20 cellular contexts compared by ENCODE assay signal in genomic region chr2:236971919-236972381, GRCh38.
DNase-seq lines count a peak whose midpoint lies in the region; ATAC-seq and TF ChIP-seq lines count a peak whose summit lies in the region.
"Had no signal": no experiment of that assay in that cellular context is flagged by ENCODE, and none has a peak within 500 bp of the region (broad histone marks: within the 10 kb centered on the region; RNA-seq: fewer than 3 reads in every experiment).

No MANE protein-coding gene starts in this region.

- H3K27ac Mint-ChIP-seq in CD4-positive, alpha-beta T cell, result peak overlapping the region; percentile 75
- H3K27ac Mint-ChIP-seq: naive B cell had no signal

- no peaks in the 10 kb centered on the region for H3K27me3 ChIP-seq in CD4-positive, alpha-beta T cell (ENCODE audit: control insufficient read depth, insufficient read depth, low read length)
- H3K27me3 ChIP-seq in mesenchymal stem cell (ENCODE audit: control insufficient read depth in 1 of 2, insufficient read depth in 1 of 2, low read length in 2 of 2) (peaks cover 0 to 29% of the 10 kb centered on the region in 2 experiments), stomach (no peaks in the 10 kb centered on the region)
- H3K27me3 ChIP-seq: adrenal gland had no signal

- no peaks in the 10 kb centered on the region for H3K36me3 Mint-ChIP-seq in CD4-positive, alpha-beta T cell (ENCODE audit: low read depth)
- H3K36me3 Mint-ChIP-seq: naive B cell had no signal

- intact Hi-C loops in CD4-positive, alpha-beta T cell (cut with DNase I, micrococcal nuclease), result no loop called here
- intact Hi-C loops in stomach (cut with DNase I; ENCODE audit: low total_unique reads), result no loop called here

- H3K27me3 Mint-ChIP-seq in CD4-positive, alpha-beta T cell, result no peaks in the 10 kb centered on the region

- peak overlapping the region; percentile 56 for H3K9ac ChIP-seq in mesenchymal stem cell (ENCODE audit: low read length)

- no peaks in the 10 kb centered on the region for H3K36me3 ChIP-seq in mesenchymal stem cell (ENCODE audit: control insufficient read depth in 1 of 2, insufficient read depth in 2 of 2, low read depth in 1 of 2, low read length in 2 of 2)
- no peaks in the 10 kb centered on the region for H3K36me3 ChIP-seq in stomach
- H3K36me3 ChIP-seq: adrenal gland had no signal

- no peak overlapping the region for H3K27ac ChIP-seq in CD4-positive, alpha-beta T cell (ENCODE audit: low read depth, low read length)
- H3K27ac ChIP-seq in mesenchymal stem cell (ENCODE audit: low read length, poor library complexity, severe bottlenecking) (no peak overlapping the region), stomach (peak overlapping the region in 3 of 5 donors; percentile 33 to 44 (median 37))

- no peak overlapping the region for H2BK5ac ChIP-seq in mesenchymal stem cell (ENCODE audit: low read depth, low read length, poor library complexity, severe bottlenecking)

- H3K18ac ChIP-seq in mesenchymal stem cell (ENCODE audit: low read depth in 1 of 2, low read length in 2 of 2), result peak overlapping the region in 1 of 2 experiments; percentile 54

- H3K9me3 ChIP-seq in CD4-positive, alpha-beta T cell (ENCODE audit: control insufficient read depth, low read length), result no peaks in the 10 kb centered on the region
- H3K9me3 ChIP-seq in mesenchymal stem cell (ENCODE audit: control insufficient read depth, low read length) (no peaks in the 10 kb centered on the region), stomach (no peaks in the 10 kb centered on the region)
- H3K9me3 ChIP-seq: adrenal gland had no signal

- H2AFZ ChIP-seq in mesenchymal stem cell (ENCODE audit: low read depth, low read length), result no peak overlapping the region

- H3K9me3 Mint-ChIP-seq in CD4-positive, alpha-beta T cell, result no peaks in the 10 kb centered on the region

- TF ChIP-seq CTCF in CD4-positive, alpha-beta T cell (IDR thresholded peaks at IDR 0.05), result no peak
- no peak for TF ChIP-seq CTCF in stomach (IDR thresholded peaks at IDR 0.05)

- no peak overlapping the region for H3K4me3 Mint-ChIP-seq in CD4-positive, alpha-beta T cell
- H3K4me3 Mint-ChIP-seq: naive B cell had no signal

- H3K4me1 Mint-ChIP-seq in CD4-positive, alpha-beta T cell (ENCODE audit: low read depth), result peaks cover 55% of the 10 kb centered on the region

- no peak overlapping the region for H2BK120ac ChIP-seq in mesenchymal stem cell (ENCODE audit: low read depth, low read length)

- H3K4me2 ChIP-seq in mesenchymal stem cell (ENCODE audit: low read length, poor library complexity, severe bottlenecking), result no peak overlapping the region

- ATAC-seq in CD4-positive, alpha-beta T cell (ENCODE audit: poor library complexity), result no peak
- no peak for ATAC-seq in HG03378 (IDR thresholded peaks at IDR 0.05; ENCODE audit: unreplicated experiment)
- ATAC-seq: SK-N-SH treated with all-trans-retinoic acid at 6 μM for 48 hours had no signal

- no peak for DNase-seq in CD4-positive, alpha-beta T cell
- DNase-seq in dermis blood vessel endothelial cell, result peak; percentile 25
- no peak for DNase-seq in mesenchymal stem cell
- DNase-seq in stomach, result no peak
- DNase-seq in stimulated activated naive CD4-positive, alpha-beta T cell treated with Interleukin-2 at 50 U/mL for 16 hours (lab: John Stamatoyannopoulos, UW), result no peak
- DNase-seq in NCI-H345 treated with DMSO at 0.1 percent for 48 hours (lab: John Stamatoyannopoulos, UW; ENCODE audit: unreplicated experiment), result no peak
- DNase-seq: activated CD4-positive, alpha-beta T cell treated with anti-CD3 and anti-CD28 coated beads for 4 hours; activated CD8-positive, alpha-beta memory T cell treated with anti-CD3 and anti-CD28 coated beads, Interleukin-2, amount 50 U/mL, for 48 hours; activated effector memory CD4-positive, alpha-beta T cell treated with anti-CD3 and anti-CD28 coated beads, Interleukin-2, amount 50 U/mL, for 16 hours; Karpas-422; naive B cell; NCI-H1048; NCI-H1930; NCI-H446; NK-92 treated with Interleukin-12 subunit alpha and Interleukin-12 subunit beta, amount 100 ng/mL, for 24 hours; stimulated activated CD4-positive, alpha-beta T cell treated with anti-CD3 and anti-CD28 coated beads, Interleukin-4, amount 100 ng/mL, for 1 hour had no signal

- H3K4me1 ChIP-seq in mesenchymal stem cell (ENCODE audit: control insufficient read depth, insufficient read depth, low read depth, low read length), result no peaks in the 10 kb centered on the region
- peaks cover 0 to 29% (median 6%) of the 10 kb centered on the region in 4 donors for H3K4me1 ChIP-seq in stomach

- H2BK12ac ChIP-seq in mesenchymal stem cell (ENCODE audit: low read length in 2 of 2), result no peak overlapping the region

- no peak overlapping the region for H4K8ac ChIP-seq in mesenchymal stem cell (ENCODE audit: low read length)

- no peaks in the 10 kb centered on the region for H3K79me1 ChIP-seq in mesenchymal stem cell (replicated peaks; ENCODE audit: low read length, poor library complexity, severe bottlenecking)

- peak overlapping the region in 1 of 2 experiments; percentile 20 for H3K4me3 ChIP-seq in mesenchymal stem cell (ENCODE audit: insufficient read depth in 1 of 2, low read depth in 1 of 2, low read length in 2 of 2)
- no peak overlapping the region for H3K4me3 ChIP-seq in stomach
- H3K4me3 ChIP-seq: adrenal gland, skin epidermis had no signal

- no peak overlapping the region for H4K91ac ChIP-seq in mesenchymal stem cell (ENCODE audit: low read length)

- TF ChIP-seq POLR2A in stomach (IDR thresholded peaks at IDR 0.05), result no peak

- no peak overlapping the region for H2BK15ac ChIP-seq in mesenchymal stem cell (ENCODE audit: low read depth, poor library complexity, severe bottlenecking)

- H2AK5ac ChIP-seq in mesenchymal stem cell (ENCODE audit: low read length, severe bottlenecking), result no peak overlapping the region

- H3K23ac ChIP-seq in mesenchymal stem cell (ENCODE audit: low read length in 2 of 2), result no peak overlapping the region

- WGBS in mesenchymal stem cell, result 78% methylated on average over 20 of the region's 20 CpGs
- 68 to 84% (median 80%) methylated on average over 20 of the region's 20 CpGs for WGBS in stomach, 5 donors

- CTCF ChIA-PET in CD4-positive, alpha-beta T cell (lab: Charles Lee), result no interaction called here

- no peak overlapping the region for H3K4ac ChIP-seq in mesenchymal stem cell (ENCODE audit: low read depth in 1 of 2, low read length in 2 of 2)

- POLR2A ChIA-PET in CD4-positive, alpha-beta T cell (lab: Charles Lee), result no interaction called here

- H3K14ac ChIP-seq in mesenchymal stem cell (ENCODE audit: low read length in 2 of 2), result no peak overlapping the region

- TF ChIP-seq EP300 in stomach (IDR thresholded peaks at IDR 0.05), result no peak

Comparison
In these comparisons a context has a peak if more than half of its experiments do, and no peak if none do; other contexts are left out.
1. H3K27ac ChIP-seq: peak in stomach (3 of 5); none in CD4-positive, alpha-beta T cell (single experiment) and mesenchymal stem cell (single experiment).